Comparison of ENCODE assay signal across 1 cellular context in the genomic region with DNA sequence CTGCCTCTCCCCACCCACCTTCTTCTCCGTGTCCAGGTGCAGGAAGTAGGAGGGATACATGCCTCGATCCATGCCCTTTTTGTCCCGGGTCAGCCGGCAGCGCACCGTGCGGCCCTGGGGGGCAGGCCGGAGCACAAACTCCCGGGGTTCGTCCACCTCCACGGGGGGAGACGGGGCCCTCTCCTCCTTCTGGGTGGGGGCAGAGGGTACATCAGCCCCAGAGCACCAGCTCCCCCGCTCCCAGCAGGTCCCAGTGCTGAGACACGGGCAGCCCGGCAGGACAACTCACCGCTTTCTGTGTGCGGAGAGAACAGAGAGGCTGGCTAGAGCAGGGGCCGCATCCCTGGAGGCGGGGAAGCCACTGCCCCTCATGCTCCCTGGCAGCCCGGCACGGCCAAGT.
TF ChIP-seq lines count a peak whose summit lies in the region.

No MANE protein-coding gene starts in this region.

TF ChIP-seq in H1, 55 proteins besides CTCF, POLR2A, EP300 and RAD21:
- no peak for TF ChIP-seq HDAC6 (IDR thresholded peaks at IDR 0.05; ENCODE audit: low read depth, low read length)
- TF ChIP-seq TEAD4 (IDR thresholded peaks at IDR 0.05; ENCODE audit: low read depth, low read length), result no peak
- TF ChIP-seq MAFK (IDR thresholded peaks at IDR 0.05; ENCODE audit: low read depth, low read length), result no peak
- no peak for TF ChIP-seq TAF1 (IDR thresholded peaks at IDR 0.05; ENCODE audit: low read depth, low read length)
- no peak for TF ChIP-seq FOSL1 (IDR thresholded peaks at IDR 0.05; ENCODE audit: insufficient read depth, low read depth, low read length)
- TF ChIP-seq BACH1 (IDR thresholded peaks at IDR 0.05; ENCODE audit: low read length), result no peak
TF ChIP-seq in H1: peak in this region for 0.
